34 cellular contexts compared by ENCODE assay signal in genomic region chr3:166390303-166390702, GRCh38.
DNase-seq lines count a peak whose midpoint lies in the region; ATAC-seq, FAIRE-seq and TF ChIP-seq lines count a peak whose summit lies in the region.
"Had no signal": no experiment of that assay in that cellular context is flagged by ENCODE, and none has a peak within 500 bp of the region (broad histone marks: within the 10 kb centered on the region; RNA-seq: fewer than 3 reads in every experiment).

No MANE protein-coding gene starts in this region.

- intact Hi-C loops in A673 (cut with micrococcal nuclease; ENCODE audit: unreplicated experiment) = no loop called here
- intact Hi-C loops in K562 (cut with micrococcal nuclease) = no loop called here

- no peak for TF ChIP-seq RAD21 in K562 (CRISPR knock-in tag; conservative IDR thresholded peaks at IDR 0.05 in 1 of 2, IDR thresholded peaks at IDR 0.05 in 1 of 2)

- H3K27ac Mint-ChIP-seq in activated T-helper 17 cell treated with anti-CD3 and anti-CD28 coated beads, Interleukin-2, amount 50 U/mL, for 72 hours = no peak overlapping the region
- H3K27ac Mint-ChIP-seq: B cell; CD14-positive monocyte; CD4-positive, alpha-beta memory T cell; CD4-positive, alpha-beta T cell; CD4-positive, CD25-positive, alpha-beta regulatory T cell; CD8-positive, alpha-beta memory T cell; CD8-positive, alpha-beta T cell had no signal

- no peak for ATAC-seq in K562
- ATAC-seq in activated T-helper 17 cell treated with anti-CD3 and anti-CD28 coated beads, Interleukin-2, amount 50 U/mL, for 72 hours (replicated peaks) = no peak
- ATAC-seq: A549; CD8-positive, alpha-beta T cell had no signal

- no peaks in the 10 kb centered on the region for H4K20me1 ChIP-seq in K562 (replicated peaks; ENCODE audit: control insufficient read depth, insufficient read depth, low read length)
- H4K20me1 ChIP-seq: BLaER1; BLaER1 treated with 17β-estradiol and CSF1 and Interleukin-3, amounts not matched to agents 10 nM and 100 nM had no signal

- DNase-seq in A673 (ENCODE audit: low spot score) (peak; percentile 4), SK-N-MC (ENCODE audit: low read depth, low spot score) (no peak), K562 (ENCODE audit: extremely low read depth in 1 of 4, low spot score in 3 of 4) (no peak), NCI-H1092 treated with DMSO at 0.1 percent for 48 hours (lab: John Stamatoyannopoulos, UW) (no peak), GM19239 (ENCODE audit: insufficient read length, low spot score) (no peak)
- DNase-seq: 8988T; ACHN; BE2C; C1 segment of cervical spinal cord; Caco-2; Calu3; CD4-positive, alpha-beta memory T cell; CD4-positive, alpha-beta T cell; CD4-positive, CD25-positive, alpha-beta regulatory T cell; CD8-positive, alpha-beta memory T cell; CD8-positive, alpha-beta T cell; COR-L47; DMS 273 treated with DMSO at 0.1 percent for 48 hours; DMS153; DMS53; DMS79; DMS79 treated with DMSO at 0.1 percent for 48 hours; DND-41; EL had no signal

- no peak overlapping the region for H3K4me3 Mint-ChIP-seq in activated T-helper 17 cell treated with anti-CD3 and anti-CD28 coated beads, Interleukin-2, amount 50 U/mL, for 72 hours
- H3K4me3 Mint-ChIP-seq: B cell; CD14-positive monocyte; CD4-positive, alpha-beta memory T cell; CD4-positive, alpha-beta T cell; CD8-positive, alpha-beta memory T cell; CD8-positive, alpha-beta T cell had no signal

- no peak for TF ChIP-seq POLR2A in K562 (conservative IDR thresholded peaks at IDR 0.05)

- H3K9me1 ChIP-seq in K562 (ENCODE audit: control insufficient read depth, insufficient read depth, low read length) = no peaks in the 10 kb centered on the region

- no peak for FAIRE-seq in K562 (lab: Jason Lieb, UNC)
- FAIRE-seq in GM19239 (lab: Jason Lieb, UNC) = no peak
- FAIRE-seq: A204.1, A549, D721Med had no signal

- TF ChIP-seq EP300 in K562 (IDR thresholded peaks at IDR 0.05; ENCODE audit: low read length) = no peak

- H3K27ac ChIP-seq in A673 (ENCODE audit: low read depth, low read length, poor library complexity, severe bottlenecking) (no peak overlapping the region), SK-N-MC (peak overlapping the region; percentile 84), K562 (ENCODE audit: extremely low read depth, low read depth, low read length) (no peak overlapping the region)
- H3K27ac ChIP-seq: 22Rv1; A549; BLaER1; BLaER1 treated with 17β-estradiol and CSF1 and Interleukin-3, amounts not matched to agents 10 nM and 100 nM; C4-2B had no signal

- H3K27me3 ChIP-seq in A673 (replicated peaks; ENCODE audit: insufficient read depth, low read depth, low read length, poor library complexity) (no peaks in the 10 kb centered on the region), K562 (ENCODE audit: control insufficient read depth in 2 of 2, insufficient read depth in 2 of 2, low read length in 2 of 2) (no peaks in the 10 kb centered on the region)
- H3K27me3 ChIP-seq: BE2C; BLaER1; BLaER1 treated with 17β-estradiol and CSF1 and Interleukin-3, amounts not matched to agents 10 nM and 100 nM had no signal

- H3K36me3 Mint-ChIP-seq in activated T-helper 17 cell treated with anti-CD3 and anti-CD28 coated beads, Interleukin-2, amount 50 U/mL, for 72 hours (ENCODE audit: low read depth) = no peaks in the 10 kb centered on the region
- H3K36me3 Mint-ChIP-seq: CD14-positive monocyte; CD4-positive, alpha-beta memory T cell; CD4-positive, CD25-positive, alpha-beta regulatory T cell; CD8-positive, alpha-beta memory T cell; CD8-positive, alpha-beta T cell had no signal

- H3K27me3 Mint-ChIP-seq in activated T-helper 17 cell treated with anti-CD3 and anti-CD28 coated beads, Interleukin-2, amount 50 U/mL, for 72 hours = no peaks in the 10 kb centered on the region
- H3K27me3 Mint-ChIP-seq: B cell; CD4-positive, alpha-beta memory T cell; CD4-positive, alpha-beta T cell; CD4-positive, CD25-positive, alpha-beta regulatory T cell; CD8-positive, alpha-beta memory T cell had no signal

- TF ChIP-seq CTCF in A673 (conservative IDR thresholded peaks at IDR 0.05; ENCODE audit: low read depth, low read length) = no peak
- no peak for TF ChIP-seq CTCF in K562 (IDR thresholded peaks at IDR 0.05 in 2 of 3, conservative IDR thresholded peaks at IDR 0.05 in 1 of 3; ENCODE audit: insufficient read depth in 2 of 3, low read depth in 1 of 3, low read length in 3 of 3)

- H3K4me1 ChIP-seq in A673 (ENCODE audit: insufficient read depth, low read length, poor library complexity, severe bottlenecking) (no peaks in the 10 kb centered on the region), K562 (replicated peaks in 1 of 2; ENCODE audit: control insufficient read depth in 2 of 2, insufficient read depth in 2 of 2, low read length in 2 of 2) (no peaks in the 10 kb centered on the region)
- H3K4me1 ChIP-seq: A549, BE2C, BLaER1, Caco-2 had no signal

- H3K4me3 ChIP-seq in A673 (ENCODE audit: low read depth, low read length, poor library complexity, severe bottlenecking) = no peak overlapping the region
- H3K4me3 ChIP-seq in SK-N-MC = no peak overlapping the region; the same call in 1 of the 2 replicates
- H3K4me3 ChIP-seq in K562 = no peak overlapping the region
- H3K4me3 ChIP-seq: A549; BLaER1; BLaER1 treated with 17β-estradiol and CSF1 and Interleukin-3, amounts not matched to agents 10 nM and 100 nM had no signal

- H3K79me2 ChIP-seq in K562 (ENCODE audit: control insufficient read depth, insufficient read depth, low read length) = no peaks in the 10 kb centered on the region

- peaks cover 12% of the 10 kb centered on the region for H3K9me3 Mint-ChIP-seq in activated T-helper 17 cell treated with anti-CD3 and anti-CD28 coated beads, Interleukin-2, amount 50 U/mL, for 72 hours

- CTCF ChIA-PET in A673 (lab: Charles Lee) (interaction anchor here (0.7 kb wide), 1 partner anchor 28 kb away, joined by 4 read pairs; no protein-coding TSS in a partner anchor), K562 (lab: Yijun Ruan, JAX; ENCODE audit: low intra/inter-chr PET ratio) (no interaction called here)

- BruUV-seq in A673 (replicated peaks; lab: Mats Ljungman, UMichigan) (no TSS peak), K562 (replicated peaks; lab: Mats Ljungman, UMichigan) (no TSS peak)

- no peak overlapping the region for H3K9ac ChIP-seq in SK-N-MC (ENCODE audit: insufficient read length)
- no peak overlapping the region for H3K9ac ChIP-seq in K562 (ENCODE audit: insufficient read depth in 1 of 2, low read depth in 2 of 2, low read length in 2 of 2)
- H3K9ac ChIP-seq: BLaER1; BLaER1 treated with 17β-estradiol and CSF1 and Interleukin-3, amounts not matched to agents 10 nM and 100 nM had no signal

- H3K4me1 Mint-ChIP-seq in activated T-helper 17 cell treated with anti-CD3 and anti-CD28 coated beads, Interleukin-2, amount 50 U/mL, for 72 hours = no peaks in the 10 kb centered on the region
- H3K4me1 Mint-ChIP-seq: B cell; CD14-positive monocyte; CD4-positive, alpha-beta memory T cell; CD4-positive, CD25-positive, alpha-beta regulatory T cell; CD8-positive, alpha-beta memory T cell had no signal

- H3K36me3 ChIP-seq in A673 (ENCODE audit: insufficient read depth, low read length, poor library complexity, severe bottlenecking) = no peaks in the 10 kb centered on the region
- no peaks in the 10 kb centered on the region for H3K36me3 ChIP-seq in SK-N-MC (ENCODE audit: insufficient read depth, low read length)
- H3K36me3 ChIP-seq in K562 (ENCODE audit: control insufficient read depth, insufficient read depth, low read length) = no peaks in the 10 kb centered on the region
- H3K36me3 ChIP-seq: BE2C; BLaER1; BLaER1 treated with 17β-estradiol and CSF1 and Interleukin-3, amounts not matched to agents 10 nM and 100 nM had no signal

- POLR2A ChIA-PET in A673 (lab: Charles Lee; ENCODE audit: low non-redundant PET) = no interaction called here
- POLR2A ChIA-PET in K562 (lab: Yijun Ruan, JAX) = no interaction called here

- H3K9me3 ChIP-seq in A673 (ENCODE audit: low read depth, low read length, poor library complexity, severe bottlenecking) = peaks cover 3% of the 10 kb centered on the region
- H3K9me3 ChIP-seq in SK-N-MC (ENCODE audit: low read depth, low read length) = peaks cover 8% of the 10 kb centered on the region; the same call in 1 of the 2 replicates
- no peaks in the 10 kb centered on the region for H3K9me3 ChIP-seq in K562 (replicated peaks; ENCODE audit: control insufficient read depth, insufficient read depth, low read depth, low read length)
- H3K9me3 ChIP-seq: A549; BE2C; BLaER1; BLaER1 treated with 17β-estradiol and CSF1 and Interleukin-3, amounts not matched to agents 10 nM and 100 nM; Caco-2 had no signal

- in situ Hi-C loops in K562 (cut with MboI) = no loop called here

- no peak overlapping the region for H3K4me2 ChIP-seq in K562 (ENCODE audit: insufficient read depth, low read length)
- H3K4me2 ChIP-seq: A549; BLaER1; BLaER1 treated with 17β-estradiol and CSF1 and Interleukin-3, amounts not matched to agents 10 nM and 100 nM had no signal

- H2AFZ ChIP-seq in K562 (ENCODE audit: low read depth, low read length) = no peak overlapping the region

TF ChIP-seq in K562, 482 proteins besides CTCF, POLR2A, EP300 and RAD21 (continues in another document):
- peak; percentile 34; the same call in 1 of the 2 replicates for TF ChIP-seq MAFG (tag; conservative IDR thresholded peaks at IDR 0.05)
- TF ChIP-seq SNAPC5 (CRISPR knock-in tag; IDR thresholded peaks at IDR 0.05) = no peak
- TF ChIP-seq PHTF2 (CRISPR knock-in tag; IDR thresholded peaks at IDR 0.05) = no peak
- TF ChIP-seq ZNF316 (IDR thresholded peaks at IDR 0.05) = peak; percentile 73
- TF ChIP-seq RAD51 (IDR thresholded peaks at IDR 0.05; ENCODE audit: borderline replicate concordance, low read depth) = no peak
- peak; percentile 34; the same call in 1 of the 2 replicates for TF ChIP-seq C11orf30 (IDR thresholded peaks at IDR 0.05; ENCODE audit: low read depth)
- TF ChIP-seq EZH2 (IDR thresholded peaks at IDR 0.05; ENCODE audit: borderline replicate concordance, low read depth, low read length) = no peak
